9 cellular contexts compared by ENCODE assay signal in genomic region chr16:56424404-56424765, GRCh38. TPM values are rescaled to one million over a fixed set of nuclear protein-coding genes. Genes with fewer than 3 reads are reported as not detected.
DNase-seq lines count a peak whose midpoint lies in the region; ATAC-seq, FAIRE-seq and TF ChIP-seq lines count a peak whose summit lies in the region.
"Had no signal": no experiment of that assay in that cellular context is flagged by ENCODE, and none has a peak within 500 bp of the region (broad histone marks: within the 10 kb centered on the region; RNA-seq: fewer than 3 reads in every experiment).

No MANE protein-coding gene starts in this region.

- H3K9me1 ChIP-seq in keratinocyte (ENCODE audit: control insufficient read depth, extremely low read depth, insufficient read depth, low read length): no peaks in the 10 kb centered on the region

- DNase-seq in activated naive CD4-positive, alpha-beta T cell treated with anti-CD3 and anti-CD28 coated beads, Interleukin-2, amount 10 ng/mL, durations not matched to agents 7 days and 5 days: no peak
- DNase-seq in activated naive CD4-positive, alpha-beta T cell treated with Interleukin-2 at 50 U/mL for 16 hours: no peak
- DNase-seq in astrocyte of the cerebellum (ENCODE audit: low read depth) (no peak), keratinocyte (ENCODE audit: low read depth, low spot score) (no peak), NCI-H446 treated with DMSO at 0.1 percent for 48 hours (lab: John Stamatoyannopoulos, UW) (no peak), NCI-H446 (lab: John Stamatoyannopoulos, UW) (no peak)
- DNase-seq in stimulated activated naive CD8-positive, alpha-beta T cell treated with anti-CD3 and anti-CD28 coated beads, Interleukin-15, amount 100 ng/mL, for 72 hours: no peak

- FAIRE-seq in keratinocyte (lab: Jason Lieb, UNC): peak; percentile 23
- FAIRE-seq: endometrium had no signal

- H3K4me3 Mint-ChIP-seq in activated naive CD4-positive, alpha-beta T cell treated with anti-CD3 and anti-CD28 coated beads, Interleukin-2, amount 10 ng/mL, durations not matched to agents 7 days and 5 days: peak overlapping the region; percentile 98
- peak overlapping the region; percentile 96 to 98 for H3K4me3 Mint-ChIP-seq in stimulated activated naive CD8-positive, alpha-beta T cell treated with anti-CD3 and anti-CD28 coated beads, Interleukin-15, amount 100 ng/mL, for 72 hours

- H3K27ac Mint-ChIP-seq in activated naive CD4-positive, alpha-beta T cell treated with anti-CD3 and anti-CD28 coated beads, Interleukin-2, amount 10 ng/mL, durations not matched to agents 7 days and 5 days: peak overlapping the region; percentile 81
- peak overlapping the region; percentile 92 to 94 for H3K27ac Mint-ChIP-seq in stimulated activated naive CD8-positive, alpha-beta T cell treated with anti-CD3 and anti-CD28 coated beads, Interleukin-15, amount 100 ng/mL, for 72 hours

- H3K4me3 ChIP-seq in astrocyte of the cerebellum (ENCODE audit: low read depth, low read length): peak overlapping the region; percentile 49
- H3K4me3 ChIP-seq in keratinocyte (ENCODE audit: control insufficient read depth in 2 of 3, extremely low read depth in 1 of 3, insufficient read depth in 2 of 3, low read depth in 1 of 3, low read length in 3 of 3): peak overlapping the region; percentile 63 to 75 (median 73)

- peak overlapping the region; percentile 70 for H3K27ac ChIP-seq in keratinocyte (ENCODE audit: control insufficient read depth, insufficient read depth, low read length)

- no peak overlapping the region for H2AFZ ChIP-seq in keratinocyte (ENCODE audit: control insufficient read depth, low read length)

- ATAC-seq in stimulated activated naive CD8-positive, alpha-beta T cell treated with anti-CD3 and anti-CD28 coated beads, Interleukin-15, amount 100 ng/mL, for 72 hours: no peak
- no peak for ATAC-seq in GM18868 (IDR thresholded peaks at IDR 0.05; ENCODE audit: unreplicated experiment)

- peaks cover 48% of the 10 kb centered on the region for H3K79me2 ChIP-seq in keratinocyte (ENCODE audit: control insufficient read depth, insufficient read depth, low read length)

- no peaks in the 10 kb centered on the region for H4K20me1 ChIP-seq in keratinocyte (ENCODE audit: control insufficient read depth, extremely low read depth, insufficient read depth, low read length)

- peak overlapping the region; percentile 73 for H3K4me2 ChIP-seq in keratinocyte (ENCODE audit: control insufficient read depth, extremely low read depth, insufficient read depth, low read depth, low read length)

- no peaks in the 10 kb centered on the region for H3K9me3 ChIP-seq in keratinocyte (ENCODE audit: control insufficient read depth, low read depth, low read length)

- H3K27me3 ChIP-seq in keratinocyte (ENCODE audit: control insufficient read depth, extremely low read depth, insufficient read depth, low read length): no peaks in the 10 kb centered on the region

- H3K4me1 Mint-ChIP-seq in activated naive CD4-positive, alpha-beta T cell treated with anti-CD3 and anti-CD28 coated beads, Interleukin-2, amount 10 ng/mL, durations not matched to agents 7 days and 5 days: peaks cover 43% of the 10 kb centered on the region
- H3K4me1 Mint-ChIP-seq in stimulated activated naive CD8-positive, alpha-beta T cell treated with anti-CD3 and anti-CD28 coated beads, Interleukin-15, amount 100 ng/mL, for 72 hours: peaks cover 46% of the 10 kb centered on the region

- H3K27me3 Mint-ChIP-seq in activated naive CD4-positive, alpha-beta T cell treated with anti-CD3 and anti-CD28 coated beads, Interleukin-2, amount 10 ng/mL, durations not matched to agents 7 days and 5 days: no peaks in the 10 kb centered on the region
- no peaks in the 10 kb centered on the region for H3K27me3 Mint-ChIP-seq in stimulated activated naive CD8-positive, alpha-beta T cell treated with anti-CD3 and anti-CD28 coated beads, Interleukin-15, amount 100 ng/mL, for 72 hours

- H3K4me1 ChIP-seq in keratinocyte (ENCODE audit: control insufficient read depth, extremely low read depth, insufficient read depth, low read length): peaks cover 29% of the 10 kb centered on the region

- CTCF ChIA-PET in activated naive CD4-positive, alpha-beta T cell treated with anti-CD3 and anti-CD28 coated beads, Interleukin-2, amount 10 ng/mL, durations not matched to agents 7 days and 5 days (lab: Charles Lee): no interaction called here

- no peaks in the 10 kb centered on the region for H3K9me3 Mint-ChIP-seq in activated naive CD4-positive, alpha-beta T cell treated with anti-CD3 and anti-CD28 coated beads, Interleukin-2, amount 10 ng/mL, durations not matched to agents 7 days and 5 days
- no peaks in the 10 kb centered on the region for H3K9me3 Mint-ChIP-seq in stimulated activated naive CD8-positive, alpha-beta T cell treated with anti-CD3 and anti-CD28 coated beads, Interleukin-15, amount 100 ng/mL, for 72 hours

- H3K9ac ChIP-seq in keratinocyte (ENCODE audit: control insufficient read depth, extremely low read depth, insufficient read depth, low read length): peak overlapping the region; percentile 74

- TF ChIP-seq CTCF in astrocyte of the cerebellum (IDR thresholded peaks at IDR 0.05; ENCODE audit: low read depth, low read length, missing control alignments): no peak
- TF ChIP-seq CTCF in keratinocyte (optimal IDR thresholded peaks at IDR 0.05 in 1 of 3, IDR thresholded peaks at IDR 0.05 in 1 of 3, conservative IDR thresholded peaks at IDR 0.05 in 1 of 3; ENCODE audit: extremely low read depth in 1 of 3, insufficient read depth in 2 of 3, low read length in 3 of 3): no peak

- dilution Hi-C loops in keratinocyte (cut with MboI; ENCODE audit: extremely low pct_ligation_motif_present, low sequenced_read_pairs): no loop called here

- H3K36me3 ChIP-seq in keratinocyte (ENCODE audit: control insufficient read depth in 2 of 2, extremely low read depth in 1 of 2, insufficient read depth in 2 of 2, low read length in 2 of 2): no peaks in the 10 kb centered on the region

- H3K36me3 Mint-ChIP-seq in activated naive CD4-positive, alpha-beta T cell treated with anti-CD3 and anti-CD28 coated beads, Interleukin-2, amount 10 ng/mL, durations not matched to agents 7 days and 5 days: peaks cover 7% of the 10 kb centered on the region

- in situ Hi-C loops in astrocyte of the cerebellum (cut with HindIII; ENCODE audit: low sequenced_read_pairs): no loop called here

RNA-seq across cellular contexts. Expression of gene AMFR, which starts 1.0 kb away (rescaled TPM):
- polyA plus RNA-seq in keratinocyte: 36.9 to 62.1 TPM (median 38.3 TPM) in 3 replicates
- 54.4 TPM for polyA plus RNA-seq in keratinocyte (2011; ENCODE audit: low read depth)
- 43.4 and 52.3 TPM in 2 replicates for polyA plus RNA-seq in keratinocyte (2011; cell fraction: cytosol; rRNA removed)
- polyA plus RNA-seq in keratinocyte (2011; cell fraction: nucleus; rRNA removed): 58.6 and 64.9 TPM in 2 replicates
- polyA plus RNA-seq in keratinocyte (2012; ENCODE audit: low replicate concordance): 60.0 and 75.0 TPM in 2 replicates
- polyA minus RNA-seq in keratinocyte: 213 to 443 TPM (median 219 TPM) in 3 replicates
- polyA minus RNA-seq in keratinocyte (2011; cell fraction: cytosol; rRNA and poly(A)+ RNA removed): 197 TPM
- 115 and 161 TPM in 2 replicates for polyA minus RNA-seq in keratinocyte (2011; cell fraction: nucleus; rRNA and poly(A)+ RNA removed)

RNA-seq across cellular contexts. Expression of gene NUDT21, which starts 26.7 kb away (rescaled TPM):
- 59.9 to 98.2 TPM (median 81.5 TPM) in 3 replicates for polyA plus RNA-seq in keratinocyte
- polyA plus RNA-seq in keratinocyte (2011; ENCODE audit: low read depth): 119 TPM
- polyA plus RNA-seq in keratinocyte (2011; cell fraction: cytosol; rRNA removed): 49.2 and 94.5 TPM in 2 replicates
- polyA plus RNA-seq in keratinocyte (2011; cell fraction: nucleus; rRNA removed): 23.4 and 35.7 TPM in 2 replicates
- 80.0 and 80.3 TPM in 2 replicates for polyA plus RNA-seq in keratinocyte (2012; ENCODE audit: low replicate concordance)
- 28.3 to 66.6 TPM (median 39.7 TPM) in 3 replicates for polyA minus RNA-seq in keratinocyte
- polyA minus RNA-seq in keratinocyte (2011; cell fraction: cytosol; rRNA and poly(A)+ RNA removed): 53.3 TPM
- polyA minus RNA-seq in keratinocyte (2011; cell fraction: nucleus; rRNA and poly(A)+ RNA removed): 19.2 and 34.7 TPM in 2 replicates

RNA-seq across cellular contexts. Expression of gene OGFOD1, which starts 27.0 kb away (rescaled TPM):
- polyA plus RNA-seq in keratinocyte: 47.3 to 112 TPM (median 70.5 TPM) in 3 replicates
- polyA plus RNA-seq in keratinocyte (2011; ENCODE audit: low read depth): 20.0 TPM
- polyA plus RNA-seq in keratinocyte (2011; cell fraction: cytosol; rRNA removed): 71.0 and 81.1 TPM in 2 replicates
- 71.5 and 84.5 TPM in 2 replicates for polyA plus RNA-seq in keratinocyte (2011; cell fraction: nucleus; rRNA removed)
- polyA plus RNA-seq in keratinocyte (2012; ENCODE audit: low replicate concordance): 41.6 and 63.0 TPM in 2 replicates
- 13.3 to 67.1 TPM (median 42.0 TPM) in 3 replicates for polyA minus RNA-seq in keratinocyte
- polyA minus RNA-seq in keratinocyte (2011; cell fraction: cytosol; rRNA and poly(A)+ RNA removed): 39.7 TPM
- polyA minus RNA-seq in keratinocyte (2011; cell fraction: nucleus; rRNA and poly(A)+ RNA removed): 38.3 and 65.9 TPM in 2 replicates
